ENCODE assay signal across 27 cellular contexts in genomic region chrX:7194606-7195005, GRCh38.
"Had no signal": no experiment of that assay in that cellular context is flagged by ENCODE, and none has a peak within 500 bp of the region (broad histone marks: within the 10 kb centered on the region; RNA-seq: fewer than 3 reads in every experiment).

No MANE protein-coding gene starts in this region.

- H3K9me3 ChIP-seq: colonic mucosa, esophagus muscularis mucosa, esophagus squamous epithelium, gastrocnemius medialis, gastroesophageal sphincter, heart left ventricle, heart right ventricle had no signal

- FAIRE-seq: endometrium, endothelial cell of umbilical vein, frontal cortex had no signal

- H3K27ac ChIP-seq: colonic mucosa, coronary artery, dorsolateral prefrontal cortex, epithelial cell of prostate, esophagus muscularis mucosa, esophagus squamous epithelium, foreskin keratinocyte, gastrocnemius medialis, gastroesophageal sphincter, heart left ventricle, heart right ventricle had no signal

- H3K4me1 ChIP-seq: colonic mucosa, esophagus muscularis mucosa, esophagus squamous epithelium, foreskin keratinocyte, gastrocnemius medialis, gastroesophageal sphincter, heart left ventricle, heart right ventricle had no signal

- H3K4me3 ChIP-seq: colonic mucosa, coronary artery, dorsolateral prefrontal cortex, esophagus muscularis mucosa, esophagus squamous epithelium, gastrocnemius medialis, gastroesophageal sphincter, heart left ventricle, heart right ventricle had no signal

- ATAC-seq: effector memory CD8-positive, alpha-beta T cell; esophagus mucosa; foreskin keratinocyte; gastrocnemius medialis; gastroesophageal sphincter; heart left ventricle; heart right ventricle had no signal

- DNase-seq: colonic mucosa; cortex of kidney; dermis blood vessel endothelial cell; dorsolateral prefrontal cortex; effector CD4-positive, alpha-beta T cell; effector CD8-positive, alpha-beta T cell; effector memory CD4-positive, alpha-beta T cell; effector memory CD8-positive, alpha-beta T cell; endodermal cell; erythroblast; esophagus squamous epithelium; foreskin fibroblast; foreskin keratinocyte; foreskin melanocyte; gastrocnemius medialis; glutamatergic neuron; head of caudate nucleus; heart left ventricle; heart right ventricle had no signal

- H3K36me3 ChIP-seq: colonic mucosa, esophagus muscularis mucosa, esophagus squamous epithelium, gastroesophageal sphincter, heart left ventricle, heart right ventricle had no signal

- H3K27me3 ChIP-seq: colonic mucosa, dorsolateral prefrontal cortex, esophagus muscularis mucosa, esophagus squamous epithelium, foreskin keratinocyte, gastrocnemius medialis, gastroesophageal sphincter, heart left ventricle, heart right ventricle had no signal
